Comparison of ENCODE assay signal across 8 cellular contexts in genomic region chr6:6546318-6547110, GRCh38. TPM values are rescaled to one million over a fixed set of nuclear protein-coding genes. Genes with fewer than 3 reads are reported as not detected.
A peak's percentile ranks its signal among the peaks of the same experiment; 100 is the strongest.
DNase-seq lines count a peak whose midpoint lies in the region; ATAC-seq, FAIRE-seq and TF ChIP-seq lines count a peak whose summit lies in the region.

No MANE protein-coding gene starts in this region.

- peaks cover 3 to 12% (median 4%) of the 10 kb centered on the region in 4 donors for H3K4me1 Mint-ChIP-seq in CD4-positive, alpha-beta memory T cell
- H3K4me1 Mint-ChIP-seq in T-helper 1 cell treated with Interleukin-12 subunit alpha and Interleukin-12 subunit beta and Interleukin-4 antibody, amounts not matched to agents 30 μg/mL and 1 μg/mL, for 36 hours (ENCODE audit: low read depth), result peaks cover 16% of the 10 kb centered on the region
- peaks cover 13 to 18% of the 10 kb centered on the region in 2 donors for H3K4me1 Mint-ChIP-seq in stimulated activated naive B cell treated with anti-CD40 and anti-IgM and Interleukin-4, amounts not matched to agents 10 μg/mL and 1 μg/mL and 100 μg/mL, for 72 hours

- intact Hi-C loops in CD4-positive, alpha-beta memory T cell (cut with micrococcal nuclease), result loop anchor here (1.0 to 5.0 kb wide), 3 partner anchors 1149 to 1403 kb away; no protein-coding TSS in a partner anchor
- intact Hi-C loops in left lung (cut with DNase I), result loop anchor here in 1 of 2 donors (10.0 kb wide), 1 partner anchor 492 kb away; no protein-coding TSS in a partner anchor

- POLR2A ChIA-PET in CD4-positive, alpha-beta memory T cell (lab: Charles Lee; ENCODE audit: partially characterized antibody), result interaction anchor here (1.0 to 1.7 kb wide), 2 partner anchors 68 to 1403 kb away, joined by 3 to 4 read pairs; no protein-coding TSS in a partner anchor

- H3K36me3 Mint-ChIP-seq in CD4-positive, alpha-beta memory T cell, result no peaks in the 10 kb centered on the region
- no peaks in the 10 kb centered on the region for H3K36me3 Mint-ChIP-seq in T-helper 1 cell treated with Interleukin-12 subunit alpha and Interleukin-12 subunit beta and Interleukin-4 antibody, amounts not matched to agents 30 μg/mL and 1 μg/mL, for 36 hours (ENCODE audit: low read depth)
- H3K36me3 Mint-ChIP-seq in stimulated activated naive B cell treated with anti-CD40 and anti-IgM and Interleukin-4, amounts not matched to agents 10 μg/mL and 1 μg/mL and 100 μg/mL, for 72 hours, result peaks cover 4 to 7% of the 10 kb centered on the region in 2 donors

- WGBS in small intestine, 3 donors, result 1 to 3% (median 1%) methylated on average over 47 to 64 of the region's 64 CpGs

- CTCF ChIA-PET in CD4-positive, alpha-beta memory T cell (lab: Charles Lee; ENCODE audit: partially characterized antibody), result interaction anchor here (0.8 to 3.8 kb wide), 21 partner anchors 10 to 1412 kb away, joined by 3 to 60 read pairs (median 3); no protein-coding TSS in a partner anchor

- no peak for FAIRE-seq in small intestine (lab: Jason Lieb, UNC)

- TF ChIP-seq CTCF in choroid plexus epithelial cell (conservative IDR thresholded peaks at IDR 0.05; ENCODE audit: low read depth, low read length) (no peak), left lung (IDR thresholded peaks at IDR 0.05) (no peak)

- H3K9me3 ChIP-seq in CD4-positive, alpha-beta memory T cell (ENCODE audit: control insufficient read depth in 1 of 2, low read length in 2 of 2), result no peaks in the 10 kb centered on the region
- H3K9me3 ChIP-seq in left lung (no peaks in the 10 kb centered on the region), small intestine (ENCODE audit: control insufficient read depth, low read depth) (no peaks in the 10 kb centered on the region)

- H3K27me3 ChIP-seq in CD4-positive, alpha-beta memory T cell (ENCODE audit: insufficient read depth, low read length), result peaks cover 9% of the 10 kb centered on the region
- H3K27me3 ChIP-seq in left lung (peaks cover 12 to 63% of the 10 kb centered on the region in 2 donors), small intestine (ENCODE audit: control insufficient read depth in 2 of 2, insufficient read depth in 2 of 2, low read length in 2 of 2) (peaks cover 0 to 5% of the 10 kb centered on the region in 2 donors)

- H3K27ac ChIP-seq in CD4-positive, alpha-beta memory T cell (ENCODE audit: low read depth, low read length), result no peak overlapping the region
- no peak overlapping the region for H3K27ac ChIP-seq in left lung
- H3K27ac ChIP-seq in small intestine (ENCODE audit: low read depth in 1 of 2, low read length in 1 of 2), result no peak overlapping the region

- DNase-seq in CD4-positive, alpha-beta memory T cell, result peak in 1 of 5 donors; percentile 8
- DNase-seq in choroid plexus epithelial cell (ENCODE audit: low read depth) (peak; percentile 34), left lung (peak; percentile 43 to 84), small intestine (no peak)
- no peak for DNase-seq in stimulated activated naive B cell treated with anti-CD40 and anti-IgM and Interleukin-4, amounts not matched to agents 10 μg/mL and 1 μg/mL and 100 μg/mL, for 72 hours

- ATAC-seq in GM19372 (IDR thresholded peaks at IDR 0.05; ENCODE audit: low read depth, unreplicated experiment) (peak; percentile 38), HG03439 (IDR thresholded peaks at IDR 0.05; ENCODE audit: unreplicated experiment) (peak; percentile 49), left lung (peak; percentile 75)
- peak; percentile 71 to 74 for ATAC-seq in stimulated activated naive B cell treated with anti-CD40 and anti-IgM and Interleukin-4, amounts not matched to agents 10 μg/mL and 1 μg/mL and 100 μg/mL, for 72 hours (replicated peaks)

- peaks cover 29 to 41% of the 10 kb centered on the region in 2 donors for H3K27me3 Mint-ChIP-seq in CD4-positive, alpha-beta memory T cell
- peaks cover 78% of the 10 kb centered on the region for H3K27me3 Mint-ChIP-seq in T-helper 1 cell treated with Interleukin-12 subunit alpha and Interleukin-12 subunit beta and Interleukin-4 antibody, amounts not matched to agents 30 μg/mL and 1 μg/mL, for 36 hours (ENCODE audit: low read depth)
- H3K27me3 Mint-ChIP-seq in stimulated activated naive B cell treated with anti-CD40 and anti-IgM and Interleukin-4, amounts not matched to agents 10 μg/mL and 1 μg/mL and 100 μg/mL, for 72 hours, result peaks cover 38 to 46% of the 10 kb centered on the region in 2 donors

- H3K4me3 ChIP-seq in CD4-positive, alpha-beta memory T cell (ENCODE audit: low read length in 2 of 2), result peak overlapping the region; percentile 17 to 35
- peak overlapping the region; percentile 49 for H3K4me3 ChIP-seq in choroid plexus epithelial cell (ENCODE audit: low read depth, low read length)
- H3K4me3 ChIP-seq in left lung, result peak overlapping the region; percentile 29 to 41
- no peak overlapping the region for H3K4me3 ChIP-seq in small intestine (ENCODE audit: low read depth in 1 of 2, low read length in 2 of 2)

- no peaks in the 10 kb centered on the region for H3K9me3 Mint-ChIP-seq in CD4-positive, alpha-beta memory T cell
- H3K9me3 Mint-ChIP-seq in T-helper 1 cell treated with Interleukin-12 subunit alpha and Interleukin-12 subunit beta and Interleukin-4 antibody, amounts not matched to agents 30 μg/mL and 1 μg/mL, for 36 hours, result no peaks in the 10 kb centered on the region
- H3K9me3 Mint-ChIP-seq in stimulated activated naive B cell treated with anti-CD40 and anti-IgM and Interleukin-4, amounts not matched to agents 10 μg/mL and 1 μg/mL and 100 μg/mL, for 72 hours, result peaks cover 5 to 6% of the 10 kb centered on the region in 2 donors

- no peaks in the 10 kb centered on the region for H3K36me3 ChIP-seq in CD4-positive, alpha-beta memory T cell (ENCODE audit: insufficient read depth, low read length)
- H3K36me3 ChIP-seq in left lung (no peaks in the 10 kb centered on the region), small intestine (ENCODE audit: control insufficient read depth in 2 of 2, insufficient read depth in 2 of 2, low read length in 2 of 2) (no peaks in the 10 kb centered on the region)

- H3K4me1 ChIP-seq in CD4-positive, alpha-beta memory T cell (ENCODE audit: insufficient read depth, low read length), result peaks cover 12% of the 10 kb centered on the region
- H3K4me1 ChIP-seq in left lung, result peaks cover 7 to 15% of the 10 kb centered on the region in 2 donors
- H3K4me1 ChIP-seq in small intestine (ENCODE audit: control insufficient read depth in 2 of 2, insufficient read depth in 1 of 2, low read depth in 1 of 2, low read length in 1 of 2), result no peaks in the 10 kb centered on the region

- peak overlapping the region in 2 of 7 donors; percentile 44 to 48 for H3K27ac Mint-ChIP-seq in CD4-positive, alpha-beta memory T cell
- H3K27ac Mint-ChIP-seq in T-helper 1 cell treated with Interleukin-12 subunit alpha and Interleukin-12 subunit beta and Interleukin-4 antibody, amounts not matched to agents 30 μg/mL and 1 μg/mL, for 36 hours, result no peak overlapping the region
- no peak overlapping the region for H3K27ac Mint-ChIP-seq in stimulated activated naive B cell treated with anti-CD40 and anti-IgM and Interleukin-4, amounts not matched to agents 10 μg/mL and 1 μg/mL and 100 μg/mL, for 72 hours

- peak overlapping the region; percentile 55 to 84 (median 77) for H3K4me3 Mint-ChIP-seq in CD4-positive, alpha-beta memory T cell
- H3K4me3 Mint-ChIP-seq in T-helper 1 cell treated with Interleukin-12 subunit alpha and Interleukin-12 subunit beta and Interleukin-4 antibody, amounts not matched to agents 30 μg/mL and 1 μg/mL, for 36 hours, result peak overlapping the region; percentile 29
- H3K4me3 Mint-ChIP-seq in stimulated activated naive B cell treated with anti-CD40 and anti-IgM and Interleukin-4, amounts not matched to agents 10 μg/mL and 1 μg/mL and 100 μg/mL, for 72 hours, result peak overlapping the region; percentile 79 to 81

RNA-seq across cellular contexts. Expression of gene LY86, which starts 42.0 kb away (rescaled TPM):
- 1 to 10 TPM; 1.0 to 1.5 TPM for total RNA-seq in CD4-positive, alpha-beta memory T cell
- polyA plus RNA-seq in CD4-positive, alpha-beta memory T cell, result 1 to 10 TPM; 1.5 to 4.6 TPM
- 10 to 100 TPM; 10.9 to 11.1 TPM for total RNA-seq in left lung
- polyA plus RNA-seq in small intestine, result 1 to 10 TPM in 2 of 3 donors, not detected in 1; 2.8 to 3.0 TPM

Comparison
In these comparisons a context has a peak if more than half of its experiments do, and no peak if none do; other contexts are left out.
1. DNase-seq: peak in choroid plexus epithelial cell (single experiment) and left lung (2 of 2); none in stimulated activated naive B cell treated with anti-CD40 and anti-IgM and Interleukin-4, amounts not matched to agents 10 μg/mL and 1 μg/mL and 100 μg/mL, for 72 hours (single experiment) and small intestine (single experiment).
2. H3K4me3 ChIP-seq: peak in CD4-positive, alpha-beta memory T cell (2 of 2), choroid plexus epithelial cell (single experiment) and left lung (2 of 2); none in small intestine (0 of 2).
3. H3K4me3 Mint-ChIP-seq: peak in every context shown above with its lines; median percentile 80 in stimulated activated naive B cell treated with anti-CD40 and anti-IgM and Interleukin-4, amounts not matched to agents 10 μg/mL and 1 μg/mL and 100 μg/mL, for 72 hours; 77 in CD4-positive, alpha-beta memory T cell; 29 in T-helper 1 cell treated with Interleukin-12 subunit alpha and Interleukin-12 subunit beta and Interleukin-4 antibody, amounts not matched to agents 30 μg/mL and 1 μg/mL, for 36 hours.
4. RNA of gene LY86, which starts 42.0 kb away (total RNA-seq): 10.9 to 11.1 TPM in left lung; 1.0 to 1.5 TPM in CD4-positive, alpha-beta memory T cell; every median in the first group is over 4 times any median in the second.
5. Peak in every context shown above with its lines, with median percentiles within 50 percentile points of each other: ATAC-seq.